Comparison of ENCODE assay signal across 1 cellular context in genomic region chr9:104968025-104968982, GRCh38.
TF ChIP-seq lines count a peak whose summit lies in the region.

No MANE protein-coding gene starts in this region.

TF ChIP-seq in HEK293, 187 proteins besides CTCF, POLR2A, EP300 and RAD21 (continued from another document and continues in another):
- TF ChIP-seq MZF1 (tag by site-specific recombination; IDR thresholded peaks at IDR 0.05; ENCODE audit: borderline replicate concordance) (no peak), TRIM28 (IDR thresholded peaks at IDR 0.05; ENCODE audit: borderline replicate concordance, low read length) (no peak), ZBTB49 (tag by site-specific recombination; IDR thresholded peaks at IDR 0.05; ENCODE audit: low read depth) (no peak), SP7 (tag by site-specific recombination; IDR thresholded peaks at IDR 0.05) (0 out of 2 replicates have a peak, but pooled peaks have one; percentile 14), GLIS1 (tag by site-specific recombination; IDR thresholded peaks at IDR 0.05) (no peak), ZFP69B (tag by site-specific recombination; IDR thresholded peaks at IDR 0.05) (peak; percentile 97), ZNF138 (tag by site-specific recombination; IDR thresholded peaks at IDR 0.05; ENCODE audit: borderline replicate concordance) (no peak), ZNF658 (tag by site-specific recombination; IDR thresholded peaks at IDR 0.05) (no peak), SP2 (tag by site-specific recombination; IDR thresholded peaks at IDR 0.05) (peak; percentile 83), OVOL3 (tag by site-specific recombination; IDR thresholded peaks at IDR 0.05) (no peak), ZNF341 (tag by site-specific recombination; IDR thresholded peaks at IDR 0.05; ENCODE audit: low read depth) (no peak), ZBTB26 (tag by site-specific recombination; optimal IDR thresholded peaks at IDR 0.05) (peak; percentile 16), ZNF747 (tag by site-specific recombination; IDR thresholded peaks at IDR 0.05) (no peak), ZNF280C (tag by site-specific recombination; IDR thresholded peaks at IDR 0.05) (no peak), ZNF26 (tag by site-specific recombination; IDR thresholded peaks at IDR 0.05) (no peak), ZFP3 (tag by site-specific recombination; IDR thresholded peaks at IDR 0.05; ENCODE audit: low read depth) (no peak), ZNF366 (tag by site-specific recombination; conservative IDR thresholded peaks at IDR 0.05) (no peak), ZNF214 (tag by site-specific recombination; IDR thresholded peaks at IDR 0.05; ENCODE audit: borderline replicate concordance) (no peak), YY2 (tag by site-specific recombination; IDR thresholded peaks at IDR 0.05) (no peak), GLIS2 (tag by site-specific recombination; IDR thresholded peaks at IDR 0.05) (peak; percentile 13; the same call in 1 of the 2 replicates), ZBTB8A (tag by site-specific recombination; IDR thresholded peaks at IDR 0.05) (peak; percentile 60), ZNF600 (tag by site-specific recombination; IDR thresholded peaks at IDR 0.05) (peak; percentile 4; the same call in 1 of the 2 replicates), ZNF624 (tag by site-specific recombination; IDR thresholded peaks at IDR 0.05) (no peak), ZNF692 (tag by site-specific recombination; IDR thresholded peaks at IDR 0.05) (peak; percentile 99), ZNF394 (tag by site-specific recombination; IDR thresholded peaks at IDR 0.05; ENCODE audit: borderline replicate concordance) (no peak), ZNF704 (tag by site-specific recombination; IDR thresholded peaks at IDR 0.05) (no peak), ZNF335 (tag by site-specific recombination; conservative IDR thresholded peaks at IDR 0.05) (peak; percentile 74), SCRT2 (tag by site-specific recombination; IDR thresholded peaks at IDR 0.05) (peak; percentile 94), ZNF362 (tag by site-specific recombination; IDR thresholded peaks at IDR 0.05) (0 out of 2 replicates have a peak, but pooled peaks have one; percentile 12), EGR2 (tag by site-specific recombination; IDR thresholded peaks at IDR 0.05; ENCODE audit: low read depth) (no peak), ZNF48 (tag by site-specific recombination; IDR thresholded peaks at IDR 0.05) (no peak), ZNF266 (tag by site-specific recombination; IDR thresholded peaks at IDR 0.05; ENCODE audit: low read depth) (no peak), ZXDB (tag by site-specific recombination; IDR thresholded peaks at IDR 0.05) (0 out of 2 replicates have a peak, but pooled peaks have one; percentile 36), ZNF2 (tag by site-specific recombination; IDR thresholded peaks at IDR 0.05) (no peak), PATZ1 (tag by site-specific recombination; IDR thresholded peaks at IDR 0.05) (peak; percentile 72), ZIC2 (tag by site-specific recombination; IDR thresholded peaks at IDR 0.05) (peak; percentile 41; the same call in 1 of the 2 replicates), SCRT1 (tag by site-specific recombination; IDR thresholded peaks at IDR 0.05; ENCODE audit: borderline replicate concordance) (peak; percentile 86), ZSCAN4 (tag by site-specific recombination; IDR thresholded peaks at IDR 0.05) (no peak), ZNF76 (tag by site-specific recombination; IDR thresholded peaks at IDR 0.05; ENCODE audit: borderline replicate concordance, low read depth) (peak; percentile 93), ZBTB1 (tag by site-specific recombination; IDR thresholded peaks at IDR 0.05) (no peak), ZNF391 (tag by site-specific recombination; IDR thresholded peaks at IDR 0.05; ENCODE audit: borderline replicate concordance, low read depth) (no peak), KLF17 (tag by site-specific recombination; IDR thresholded peaks at IDR 0.05) (no peak), ZNF623 (tag by site-specific recombination; IDR thresholded peaks at IDR 0.05) (no peak), ZNF645 (tag by site-specific recombination; IDR thresholded peaks at IDR 0.05) (no peak)
